In the genomic region with DNA sequence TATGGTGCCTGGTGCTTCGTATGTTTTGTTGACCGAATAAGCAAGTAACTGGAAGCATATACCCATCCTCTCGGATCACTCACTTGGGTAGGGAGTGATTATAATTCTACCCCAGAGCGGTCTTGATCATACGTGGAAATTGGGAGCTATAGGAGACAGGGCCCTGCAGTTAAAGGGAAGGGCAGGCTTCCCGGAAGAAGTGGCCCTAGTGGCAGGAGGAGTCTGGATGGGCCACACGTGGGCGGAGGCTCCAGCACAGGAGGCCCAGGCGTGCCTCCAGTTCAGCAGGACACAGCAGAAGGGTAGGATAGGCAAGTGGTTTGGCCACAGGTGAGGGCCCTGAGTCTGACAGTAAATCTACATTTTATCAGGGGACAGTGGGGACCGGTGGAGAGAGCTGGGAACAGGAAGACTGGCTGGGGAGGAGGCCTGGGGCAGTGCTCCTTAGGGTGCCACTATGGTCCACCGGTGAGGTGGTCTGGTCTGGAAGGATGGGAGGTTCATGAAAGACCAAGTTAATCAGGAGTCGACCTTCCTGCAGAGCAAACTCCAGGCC, we compare ENCODE assay signal across 1 cellular context.
TF ChIP-seq lines count a peak whose summit lies in the region.

No MANE protein-coding gene starts in this region.

TF ChIP-seq in K562, 482 proteins besides CTCF, POLR2A, EP300 and RAD21:
- TF ChIP-seq, protein P1, sequence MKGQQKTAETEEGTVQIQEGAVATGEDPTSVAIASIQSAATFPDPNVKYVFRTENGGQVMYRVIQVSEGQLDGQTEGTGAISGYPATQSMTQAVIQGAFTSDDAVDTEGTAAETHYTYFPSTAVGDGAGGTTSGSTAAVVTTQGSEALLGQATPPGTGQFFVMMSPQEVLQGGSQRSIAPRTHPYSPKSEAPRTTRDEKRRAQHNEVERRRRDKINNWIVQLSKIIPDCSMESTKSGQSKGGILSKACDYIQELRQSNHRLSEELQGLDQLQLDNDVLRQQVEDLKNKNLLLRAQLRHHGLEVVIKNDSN (CRISPR knock-in tag; IDR thresholded peaks at IDR 0.05) = peak; percentile 57
- TF ChIP-seq ZNF165 (CRISPR knock-in tag; IDR thresholded peaks at IDR 0.05; ENCODE audit: borderline replicate concordance) (no peak), HMG20A (CRISPR knock-in tag; conservative IDR thresholded peaks at IDR 0.05) (no peak), EGR1 (conservative IDR thresholded peaks at IDR 0.05) (peak; percentile 82), MYC (IDR thresholded peaks at IDR 0.05; ENCODE audit: low read depth, low read length) (peak; percentile 47; the same call in 1 of the 2 replicates), MYC (CRISPR knock-in tag; IDR thresholded peaks at IDR 0.05; ENCODE audit: borderline replicate concordance, low read depth) (no peak), PHF20 (IDR thresholded peaks at IDR 0.05; ENCODE audit: partially characterized antibody) (peak; percentile 13), ELF1 (tag; IDR thresholded peaks at IDR 0.05) (peak; percentile 54; the same call in 1 of the 2 replicates), TGIF2 (CRISPR knock-in tag; IDR thresholded peaks at IDR 0.05) (no peak), ZFP36 (IDR thresholded peaks at IDR 0.05; ENCODE audit: low read depth, low read length, partially characterized antibody) (peak; percentile 93), TRIM24 (IDR thresholded peaks at IDR 0.05) (no peak)
- TF ChIP-seq, protein P2, sequence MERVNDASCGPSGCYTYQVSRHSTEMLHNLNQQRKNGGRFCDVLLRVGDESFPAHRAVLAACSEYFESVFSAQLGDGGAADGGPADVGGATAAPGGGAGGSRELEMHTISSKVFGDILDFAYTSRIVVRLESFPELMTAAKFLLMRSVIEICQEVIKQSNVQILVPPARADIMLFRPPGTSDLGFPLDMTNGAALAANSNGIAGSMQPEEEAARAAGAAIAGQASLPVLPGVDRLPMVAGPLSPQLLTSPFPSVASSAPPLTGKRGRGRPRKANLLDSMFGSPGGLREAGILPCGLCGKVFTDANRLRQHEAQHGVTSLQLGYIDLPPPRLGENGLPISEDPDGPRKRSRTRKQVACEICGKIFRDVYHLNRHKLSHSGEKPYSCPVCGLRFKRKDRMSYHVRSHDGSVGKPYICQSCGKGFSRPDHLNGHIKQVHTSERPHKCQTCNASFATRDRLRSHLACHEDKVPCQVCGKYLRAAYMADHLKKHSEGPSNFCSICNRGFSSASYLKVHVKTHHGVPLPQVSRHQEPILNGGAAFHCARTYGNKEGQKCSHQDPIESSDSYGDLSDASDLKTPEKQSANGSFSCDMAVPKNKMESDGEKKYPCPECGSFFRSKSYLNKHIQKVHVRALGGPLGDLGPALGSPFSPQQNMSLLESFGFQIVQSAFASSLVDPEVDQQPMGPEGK (CRISPR knock-in tag; IDR thresholded peaks at IDR 0.05; ENCODE audit: borderline replicate concordance) = no peak
- TF ChIP-seq, protein P3, sequence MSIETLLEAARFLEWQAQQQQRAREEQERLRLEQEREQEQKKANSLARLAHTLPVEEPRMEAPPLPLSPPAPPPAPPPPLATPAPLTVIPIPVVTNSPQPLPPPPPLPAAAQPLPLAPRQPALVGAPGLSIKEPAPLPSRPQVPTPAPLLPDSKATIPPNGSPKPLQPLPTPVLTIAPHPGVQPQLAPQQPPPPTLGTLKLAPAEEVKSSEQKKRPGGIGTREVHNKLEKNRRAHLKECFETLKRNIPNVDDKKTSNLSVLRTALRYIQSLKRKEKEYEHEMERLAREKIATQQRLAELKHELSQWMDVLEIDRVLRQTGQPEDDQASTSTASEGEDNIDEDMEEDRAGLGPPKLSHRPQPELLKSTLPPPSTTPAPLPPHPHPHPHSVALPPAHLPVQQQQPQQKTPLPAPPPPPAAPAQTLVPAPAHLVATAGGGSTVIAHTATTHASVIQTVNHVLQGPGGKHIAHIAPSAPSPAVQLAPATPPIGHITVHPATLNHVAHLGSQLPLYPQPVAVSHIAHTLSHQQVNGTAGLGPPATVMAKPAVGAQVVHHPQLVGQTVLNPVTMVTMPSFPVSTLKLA (conservative IDR thresholded peaks at IDR 0.05) = 0 out of 4 replicates have a peak, but pooled peaks of 1 of the 2 experiments have one; percentile 12
- TF ChIP-seq, protein P4, sequence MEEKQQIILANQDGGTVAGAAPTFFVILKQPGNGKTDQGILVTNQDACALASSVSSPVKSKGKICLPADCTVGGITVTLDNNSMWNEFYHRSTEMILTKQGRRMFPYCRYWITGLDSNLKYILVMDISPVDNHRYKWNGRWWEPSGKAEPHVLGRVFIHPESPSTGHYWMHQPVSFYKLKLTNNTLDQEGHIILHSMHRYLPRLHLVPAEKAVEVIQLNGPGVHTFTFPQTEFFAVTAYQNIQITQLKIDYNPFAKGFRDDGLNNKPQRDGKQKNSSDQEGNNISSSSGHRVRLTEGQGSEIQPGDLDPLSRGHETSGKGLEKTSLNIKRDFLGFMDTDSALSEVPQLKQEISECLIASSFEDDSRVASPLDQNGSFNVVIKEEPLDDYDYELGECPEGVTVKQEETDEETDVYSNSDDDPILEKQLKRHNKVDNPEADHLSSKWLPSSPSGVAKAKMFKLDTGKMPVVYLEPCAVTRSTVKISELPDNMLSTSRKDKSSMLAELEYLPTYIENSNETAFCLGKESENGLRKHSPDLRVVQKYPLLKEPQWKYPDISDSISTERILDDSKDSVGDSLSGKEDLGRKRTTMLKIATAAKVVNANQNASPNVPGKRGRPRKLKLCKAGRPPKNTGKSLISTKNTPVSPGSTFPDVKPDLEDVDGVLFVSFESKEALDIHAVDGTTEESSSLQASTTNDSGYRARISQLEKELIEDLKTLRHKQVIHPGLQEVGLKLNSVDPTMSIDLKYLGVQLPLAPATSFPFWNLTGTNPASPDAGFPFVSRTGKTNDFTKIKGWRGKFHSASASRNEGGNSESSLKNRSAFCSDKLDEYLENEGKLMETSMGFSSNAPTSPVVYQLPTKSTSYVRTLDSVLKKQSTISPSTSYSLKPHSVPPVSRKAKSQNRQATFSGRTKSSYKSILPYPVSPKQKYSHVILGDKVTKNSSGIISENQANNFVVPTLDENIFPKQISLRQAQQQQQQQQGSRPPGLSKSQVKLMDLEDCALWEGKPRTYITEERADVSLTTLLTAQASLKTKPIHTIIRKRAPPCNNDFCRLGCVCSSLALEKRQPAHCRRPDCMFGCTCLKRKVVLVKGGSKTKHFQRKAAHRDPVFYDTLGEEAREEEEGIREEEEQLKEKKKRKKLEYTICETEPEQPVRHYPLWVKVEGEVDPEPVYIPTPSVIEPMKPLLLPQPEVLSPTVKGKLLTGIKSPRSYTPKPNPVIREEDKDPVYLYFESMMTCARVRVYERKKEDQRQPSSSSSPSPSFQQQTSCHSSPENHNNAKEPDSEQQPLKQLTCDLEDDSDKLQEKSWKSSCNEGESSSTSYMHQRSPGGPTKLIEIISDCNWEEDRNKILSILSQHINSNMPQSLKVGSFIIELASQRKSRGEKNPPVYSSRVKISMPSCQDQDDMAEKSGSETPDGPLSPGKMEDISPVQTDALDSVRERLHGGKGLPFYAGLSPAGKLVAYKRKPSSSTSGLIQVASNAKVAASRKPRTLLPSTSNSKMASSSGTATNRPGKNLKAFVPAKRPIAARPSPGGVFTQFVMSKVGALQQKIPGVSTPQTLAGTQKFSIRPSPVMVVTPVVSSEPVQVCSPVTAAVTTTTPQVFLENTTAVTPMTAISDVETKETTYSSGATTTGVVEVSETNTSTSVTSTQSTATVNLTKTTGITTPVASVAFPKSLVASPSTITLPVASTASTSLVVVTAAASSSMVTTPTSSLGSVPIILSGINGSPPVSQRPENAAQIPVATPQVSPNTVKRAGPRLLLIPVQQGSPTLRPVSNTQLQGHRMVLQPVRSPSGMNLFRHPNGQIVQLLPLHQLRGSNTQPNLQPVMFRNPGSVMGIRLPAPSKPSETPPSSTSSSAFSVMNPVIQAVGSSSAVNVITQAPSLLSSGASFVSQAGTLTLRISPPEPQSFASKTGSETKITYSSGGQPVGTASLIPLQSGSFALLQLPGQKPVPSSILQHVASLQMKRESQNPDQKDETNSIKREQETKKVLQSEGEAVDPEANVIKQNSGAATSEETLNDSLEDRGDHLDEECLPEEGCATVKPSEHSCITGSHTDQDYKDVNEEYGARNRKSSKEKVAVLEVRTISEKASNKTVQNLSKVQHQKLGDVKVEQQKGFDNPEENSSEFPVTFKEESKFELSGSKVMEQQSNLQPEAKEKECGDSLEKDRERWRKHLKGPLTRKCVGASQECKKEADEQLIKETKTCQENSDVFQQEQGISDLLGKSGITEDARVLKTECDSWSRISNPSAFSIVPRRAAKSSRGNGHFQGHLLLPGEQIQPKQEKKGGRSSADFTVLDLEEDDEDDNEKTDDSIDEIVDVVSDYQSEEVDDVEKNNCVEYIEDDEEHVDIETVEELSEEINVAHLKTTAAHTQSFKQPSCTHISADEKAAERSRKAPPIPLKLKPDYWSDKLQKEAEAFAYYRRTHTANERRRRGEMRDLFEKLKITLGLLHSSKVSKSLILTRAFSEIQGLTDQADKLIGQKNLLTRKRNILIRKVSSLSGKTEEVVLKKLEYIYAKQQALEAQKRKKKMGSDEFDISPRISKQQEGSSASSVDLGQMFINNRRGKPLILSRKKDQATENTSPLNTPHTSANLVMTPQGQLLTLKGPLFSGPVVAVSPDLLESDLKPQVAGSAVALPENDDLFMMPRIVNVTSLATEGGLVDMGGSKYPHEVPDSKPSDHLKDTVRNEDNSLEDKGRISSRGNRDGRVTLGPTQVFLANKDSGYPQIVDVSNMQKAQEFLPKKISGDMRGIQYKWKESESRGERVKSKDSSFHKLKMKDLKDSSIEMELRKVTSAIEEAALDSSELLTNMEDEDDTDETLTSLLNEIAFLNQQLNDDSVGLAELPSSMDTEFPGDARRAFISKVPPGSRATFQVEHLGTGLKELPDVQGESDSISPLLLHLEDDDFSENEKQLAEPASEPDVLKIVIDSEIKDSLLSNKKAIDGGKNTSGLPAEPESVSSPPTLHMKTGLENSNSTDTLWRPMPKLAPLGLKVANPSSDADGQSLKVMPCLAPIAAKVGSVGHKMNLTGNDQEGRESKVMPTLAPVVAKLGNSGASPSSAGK (IDR thresholded peaks at IDR 0.05) = peak; percentile 19; the same call in 1 of the 2 replicates
- TF ChIP-seq, protein P5, sequence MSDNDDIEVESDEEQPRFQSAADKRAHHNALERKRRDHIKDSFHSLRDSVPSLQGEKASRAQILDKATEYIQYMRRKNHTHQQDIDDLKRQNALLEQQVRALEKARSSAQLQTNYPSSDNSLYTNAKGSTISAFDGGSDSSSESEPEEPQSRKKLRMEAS (CRISPR knock-in tag; IDR thresholded peaks at IDR 0.05) = peak; percentile 54; the same call in 1 of the 2 replicates
- TF ChIP-seq, protein P6, sequence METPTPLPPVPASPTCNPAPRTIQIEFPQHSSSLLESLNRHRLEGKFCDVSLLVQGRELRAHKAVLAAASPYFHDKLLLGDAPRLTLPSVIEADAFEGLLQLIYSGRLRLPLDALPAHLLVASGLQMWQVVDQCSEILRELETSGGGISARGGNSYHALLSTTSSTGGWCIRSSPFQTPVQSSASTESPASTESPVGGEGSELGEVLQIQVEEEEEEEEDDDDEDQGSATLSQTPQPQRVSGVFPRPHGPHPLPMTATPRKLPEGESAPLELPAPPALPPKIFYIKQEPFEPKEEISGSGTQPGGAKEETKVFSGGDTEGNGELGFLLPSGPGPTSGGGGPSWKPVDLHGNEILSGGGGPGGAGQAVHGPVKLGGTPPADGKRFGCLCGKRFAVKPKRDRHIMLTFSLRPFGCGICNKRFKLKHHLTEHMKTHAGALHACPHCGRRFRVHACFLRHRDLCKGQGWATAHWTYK (CRISPR knock-in tag; IDR thresholded peaks at IDR 0.05) = no peak
- TF ChIP-seq, protein P7, sequence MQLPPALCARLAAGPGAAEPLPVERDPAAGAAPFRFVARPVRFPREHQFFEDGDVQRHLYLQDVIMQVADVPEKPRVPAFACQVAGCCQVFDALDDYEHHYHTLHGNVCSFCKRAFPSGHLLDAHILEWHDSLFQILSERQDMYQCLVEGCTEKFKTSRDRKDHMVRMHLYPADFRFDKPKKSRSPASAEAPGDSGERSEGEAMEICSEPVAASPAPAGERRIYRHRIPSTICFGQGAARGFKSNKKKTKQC (CRISPR knock-in tag; IDR thresholded peaks at IDR 0.05) = 0 out of 2 replicates have a peak, but pooled peaks have one; percentile 29
